ENCODE assay signal across 9 cellular contexts in genomic region chr1:109864063-109864822, GRCh38. TPM values are rescaled to one million over a fixed set of nuclear protein-coding genes. Genes with fewer than 3 reads are reported as not detected.
A peak's percentile ranks its signal among the peaks of the same experiment; 100 is the strongest.
DNase-seq lines count a peak whose midpoint lies in the region; ATAC-seq and TF ChIP-seq lines count a peak whose summit lies in the region.
"Had no signal": no experiment of that assay in that cellular context is flagged by ENCODE, and none has a peak within 500 bp of the region (broad histone marks: within the 10 kb centered on the region; RNA-seq: fewer than 3 reads in every experiment).

No MANE protein-coding gene starts in this region.

- H2AFZ ChIP-seq in Loucy (ENCODE audit: low read length) (peak overlapping the region; percentile 59), PC-9 (no peak overlapping the region)

- peak overlapping the region; percentile 26 for H3K4me3 ChIP-seq in Loucy (ENCODE audit: low read length, poor library complexity, severe bottlenecking)
- H3K4me3 ChIP-seq in lower lobe of right lung = no peak overlapping the region
- H3K4me3 ChIP-seq in PC-9 = no peak overlapping the region

- H3K4me1 ChIP-seq in Loucy (ENCODE audit: insufficient read depth, low read length, poor library complexity, severe bottlenecking) (peaks cover 14% of the 10 kb centered on the region), lower lobe of right lung (peaks cover 18% of the 10 kb centered on the region), PC-9 (replicated peaks; ENCODE audit: insufficient read depth) (peaks cover 6% of the 10 kb centered on the region; the same call in 1 of the 2 replicates)

- H3K9me3 ChIP-seq in Loucy (ENCODE audit: insufficient read depth, low read depth, low read length) (no peaks in the 10 kb centered on the region), lower lobe of right lung (no peaks in the 10 kb centered on the region), PC-9 (ENCODE audit: insufficient read depth, low read depth) (0 out of 2 replicates have a peak, but pooled peaks cover 3% of the 10 kb centered on the region)

- H3K27ac ChIP-seq in lower lobe of right lung = peak overlapping the region; percentile 33
- no peak overlapping the region for H3K27ac ChIP-seq in PC-9
- H3K27ac ChIP-seq: WERI-Rb-1 had no signal

- H3K27ac Mint-ChIP-seq in activated T-helper 17 cell treated with anti-CD3 and anti-CD28 coated beads, Interleukin-2, amount 50 U/mL, for 72 hours = no peak overlapping the region
- H3K27ac Mint-ChIP-seq: natural killer cell treated with Interleukin-12 subunit alpha and Interleukin-12 subunit beta and Interleukin-15 and Interleukin-18, amount 100 ng/mL, for 72 hours had no signal

- no peaks in the 10 kb centered on the region for H3K27me3 Mint-ChIP-seq in activated T-helper 17 cell treated with anti-CD3 and anti-CD28 coated beads, Interleukin-2, amount 50 U/mL, for 72 hours

- H3K79me2 ChIP-seq in Loucy (ENCODE audit: insufficient read depth, low read length) (no peaks in the 10 kb centered on the region), PC-9 (ENCODE audit: low read depth) (no peaks in the 10 kb centered on the region)

- peak; percentile 38 for ATAC-seq in activated T-helper 17 cell treated with anti-CD3 and anti-CD28 coated beads, Interleukin-2, amount 50 U/mL, for 72 hours (replicated peaks)
- ATAC-seq in lower lobe of right lung (peak; percentile 43 to 64), GM21526 (IDR thresholded peaks at IDR 0.05; ENCODE audit: low FRiP score, unreplicated experiment) (no peak), HG02852 (IDR thresholded peaks at IDR 0.05; ENCODE audit: unreplicated experiment) (no peak)

- peak overlapping the region; percentile 27 for H3K9ac ChIP-seq in Loucy (ENCODE audit: low read depth, low read length, poor library complexity, severe bottlenecking)

- no peaks in the 10 kb centered on the region for H3F3A ChIP-seq in Loucy (ENCODE audit: low read depth)
- H3F3A ChIP-seq in PC-9 (ENCODE audit: insufficient read depth, low read depth) = peaks cover 9% of the 10 kb centered on the region

- H3K9me2 ChIP-seq in Loucy (replicated peaks; ENCODE audit: low read depth, low read length) (no peaks in the 10 kb centered on the region), PC-9 (ENCODE audit: insufficient read depth) (no peaks in the 10 kb centered on the region)

- no peaks in the 10 kb centered on the region for H3K36me3 Mint-ChIP-seq in activated T-helper 17 cell treated with anti-CD3 and anti-CD28 coated beads, Interleukin-2, amount 50 U/mL, for 72 hours (ENCODE audit: low read depth)

- H3K27me3 ChIP-seq in Loucy (ENCODE audit: insufficient read depth, low read length, poor library complexity, severe bottlenecking) = no peaks in the 10 kb centered on the region
- no peaks in the 10 kb centered on the region for H3K27me3 ChIP-seq in lower lobe of right lung (ENCODE audit: low read depth)
- no peaks in the 10 kb centered on the region for H3K27me3 ChIP-seq in PC-9 (ENCODE audit: insufficient read depth, low read depth)

- H4K20me1 ChIP-seq in Loucy (ENCODE audit: insufficient read depth, low read length, poor library complexity, severe bottlenecking) (no peaks in the 10 kb centered on the region), PC-9 (ENCODE audit: insufficient read depth) (no peaks in the 10 kb centered on the region)

- H3K9me3 Mint-ChIP-seq in activated T-helper 17 cell treated with anti-CD3 and anti-CD28 coated beads, Interleukin-2, amount 50 U/mL, for 72 hours = peaks cover 14% of the 10 kb centered on the region
- H3K9me3 Mint-ChIP-seq: natural killer cell treated with Interleukin-12 subunit alpha and Interleukin-12 subunit beta and Interleukin-15 and Interleukin-18, amount 100 ng/mL, for 72 hours had no signal

- POLR2A ChIA-PET in PC-9 (lab: Charles Lee; ENCODE audit: unreplicated experiment) = interaction anchor here (0.5 kb wide), 1 partner anchor 130 kb away, joined by 3 read pairs; no protein-coding TSS in a partner anchor

- H3K4me3 Mint-ChIP-seq in activated T-helper 17 cell treated with anti-CD3 and anti-CD28 coated beads, Interleukin-2, amount 50 U/mL, for 72 hours = no peak overlapping the region
- H3K4me3 Mint-ChIP-seq: natural killer cell treated with Interleukin-12 subunit alpha and Interleukin-12 subunit beta and Interleukin-15 and Interleukin-18, amount 100 ng/mL, for 72 hours had no signal

- TF ChIP-seq CTCF in Loucy (conservative IDR thresholded peaks at IDR 0.05; ENCODE audit: low read length) = no peak
- no peak for TF ChIP-seq CTCF in lower lobe of right lung (IDR thresholded peaks at IDR 0.05)
- no peak for TF ChIP-seq CTCF in PC-9 (conservative IDR thresholded peaks at IDR 0.05)

- intact Hi-C loops in lower lobe of right lung (cut with DNase I) (no loop called here), PC-9 (cut with micrococcal nuclease; ENCODE audit: unreplicated experiment) (no loop called here)

- no TSS peak for BruUV-seq in PC-9 (replicated peaks; lab: Mats Ljungman, UMichigan)

- DNase-seq in lower lobe of right lung (no peak), superior temporal gyrus (ENCODE audit: extremely low spot score) (peak; percentile 20), PC-9 (no peak)
- DNase-seq: WERI-Rb-1 had no signal

- H3K4me1 Mint-ChIP-seq in activated T-helper 17 cell treated with anti-CD3 and anti-CD28 coated beads, Interleukin-2, amount 50 U/mL, for 72 hours = peaks cover 6% of the 10 kb centered on the region

- CTCF ChIA-PET in PC-9 (lab: Charles Lee) = no interaction called here

- no peaks in the 10 kb centered on the region for H3K36me3 ChIP-seq in Loucy (ENCODE audit: insufficient read depth, low read length)
- H3K36me3 ChIP-seq in lower lobe of right lung = no peaks in the 10 kb centered on the region
- H3K36me3 ChIP-seq in PC-9 (ENCODE audit: low read depth) = no peaks in the 10 kb centered on the region
- H3K36me3 ChIP-seq: WERI-Rb-1 had no signal

- H3K4me2 ChIP-seq in Loucy (ENCODE audit: low read depth, low read length, poor library complexity, severe bottlenecking) (peak overlapping the region; percentile 47), PC-9 (no peak overlapping the region)

RNA-seq across cellular contexts. Expression of gene CSF1, which starts 46.4 kb away (rescaled TPM):
- total RNA-seq in activated T-helper 17 cell treated with anti-CD3 and anti-CD28 coated beads, Interleukin-2, amount 50 U/mL, for 72 hours = 10 to 100 TPM; 46.8 to 95.4 TPM
- 64.3 TPM for total RNA-seq in lower lobe of right lung
- 29.8 and 35.2 TPM in 2 replicates for total RNA-seq in PC-9 (2021)

Comparison
In these comparisons a context has a peak if more than half of its experiments do, and no peak if none do; other contexts are left out.
1. ATAC-seq: peak in activated T-helper 17 cell treated with anti-CD3 and anti-CD28 coated beads, Interleukin-2, amount 50 U/mL, for 72 hours (single experiment) and lower lobe of right lung (2 of 2); none in GM21526 (single experiment) and HG02852 (single experiment).